Comparison of ENCODE assay signal across 20 cellular contexts in the genomic region with DNA sequence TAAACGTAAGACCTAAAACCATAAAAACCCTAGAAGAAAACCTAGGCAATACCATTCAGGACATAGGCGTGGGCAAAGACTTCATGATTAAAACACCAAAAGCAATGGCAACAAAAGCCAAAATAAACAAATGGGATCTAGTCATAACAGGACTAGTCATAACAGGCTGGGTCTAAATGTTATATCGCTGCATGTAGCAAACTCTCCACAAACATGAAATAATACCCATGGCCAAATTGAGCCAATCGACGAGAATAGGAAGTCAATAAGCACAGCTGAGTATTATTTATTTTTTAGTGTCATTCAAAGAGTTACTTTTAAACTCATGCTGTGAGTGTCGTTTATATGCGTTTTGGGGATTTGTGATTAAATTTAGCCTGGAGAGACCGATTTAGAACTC.
A peak's percentile ranks its signal among the peaks of the same experiment; 100 is the strongest.
DNase-seq lines count a peak whose midpoint lies in the region; TF ChIP-seq lines count a peak whose summit lies in the region.
"Had no signal": no experiment of that assay in that cellular context is flagged by ENCODE, and none has a peak within 500 bp of the region (broad histone marks: within the 10 kb centered on the region; RNA-seq: fewer than 3 reads in every experiment).

No MANE protein-coding gene starts in this region.

- no peak for TF ChIP-seq POLR2A in uterus (IDR thresholded peaks at IDR 0.05)

- peak; percentile 63 for DNase-seq in LHCN-M2 (ENCODE audit: low read depth)
- DNase-seq in NCI-H69 (lab: John Stamatoyannopoulos, UW): peak; percentile 89
- DNase-seq in brain pericyte (ENCODE audit: low read depth, low spot score): peak; percentile 85
- DNase-seq in smooth muscle cell of the brain vasculature (ENCODE audit: low read depth, low spot score): peak; percentile 73
- no peak for DNase-seq in uterus
- DNase-seq in HAP-1 (ENCODE audit: low spot score in 2 of 2): no peak
- no peak for DNase-seq in activated CD8-positive, alpha-beta memory T cell treated with anti-CD3 and anti-CD28 coated beads, Interleukin-2, amount 50 U/mL, for 48 hours
- DNase-seq: activated CD4-positive, alpha-beta memory T cell treated with anti-CD3 and anti-CD28 coated beads for 36 hours; CD4-positive, CD25-positive, alpha-beta regulatory T cell; left ventricle myocardium superior; midbrain; naive thymus-derived CD8-positive, alpha-beta T cell; NCI-H2107; NCI-H524; nucleus accumbens; psoas muscle; stimulated activated naive CD4-positive, alpha-beta T cell treated with Interleukin-2 at 50 U/mL for 16 hours; T-helper 1 cell; testis had no signal

- no peak for TF ChIP-seq CTCF in uterus (IDR thresholded peaks at IDR 0.05)

- in situ Hi-C loops in HAP-1 (cut with MboI; ENCODE audit: low sequenced_read_pairs): no loop called here

- H3K4me3 ChIP-seq in uterus (no peak overlapping the region), HAP-1 (no peak overlapping the region)
- H3K4me3 ChIP-seq: psoas muscle, SJSA1, testis had no signal

- H3K36me3 ChIP-seq in uterus: no peaks in the 10 kb centered on the region
- no peaks in the 10 kb centered on the region for H3K36me3 ChIP-seq in HAP-1 (replicated peaks)
- H3K36me3 ChIP-seq: SJSA1 had no signal

- no peaks in the 10 kb centered on the region for H3K9me3 ChIP-seq in uterus
- H3K9me3 ChIP-seq in HAP-1: no peaks in the 10 kb centered on the region
- H3K9me3 ChIP-seq: psoas muscle, SJSA1, testis had no signal

- H3K27ac ChIP-seq in uterus: no peak overlapping the region
- H3K27ac ChIP-seq: psoas muscle, SJSA1, testis had no signal

- H3K27me3 ChIP-seq in uterus (no peaks in the 10 kb centered on the region), HAP-1 (ENCODE audit: low read depth) (peaks cover 9% of the 10 kb centered on the region; the same call in 1 of the 2 replicates)
- H3K27me3 ChIP-seq: SJSA1, testis had no signal

- H3K4me1 ChIP-seq in uterus (no peaks in the 10 kb centered on the region), HAP-1 (no peaks in the 10 kb centered on the region)
- H3K4me1 ChIP-seq: psoas muscle, SJSA1, testis had no signal

- intact Hi-C loops in uterus (cut with DNase I; ENCODE audit: low total_unique reads): no loop called here

Comparison
In these comparisons a context has a peak if more than half of its experiments do, and no peak if none do; other contexts are left out.
1. DNase-seq: peak in LHCN-M2 (single experiment), NCI-H69 (single experiment), brain pericyte (single experiment) and smooth muscle cell of the brain vasculature (single experiment); none in uterus (0 of 2), HAP-1 (0 of 2) and activated CD8-positive, alpha-beta memory T cell treated with anti-CD3 and anti-CD28 coated beads, Interleukin-2, amount 50 U/mL, for 48 hours (single experiment).